ENCODE assay signal across 14 cellular contexts in genomic region chr7:45157286-45157652, GRCh38. TPM values are rescaled to one million over a fixed set of nuclear protein-coding genes. Genes with fewer than 3 reads are reported as not detected.
A peak's percentile ranks its signal among the peaks of the same experiment; 100 is the strongest.
DNase-seq lines count a peak whose midpoint lies in the region; ATAC-seq, FAIRE-seq and TF ChIP-seq lines count a peak whose summit lies in the region.
"Had no signal": no experiment of that assay in that cellular context is flagged by ENCODE, and none has a peak within 500 bp of the region (broad histone marks: within the 10 kb centered on the region; RNA-seq: fewer than 3 reads in every experiment).

No MANE protein-coding gene starts in this region.

- TF ChIP-seq RAD21 in A549 (conservative IDR thresholded peaks at IDR 0.05 in 1 of 2, IDR thresholded peaks at IDR 0.05 in 1 of 2), result no peak

- H3K4me2 ChIP-seq in A549, result peak overlapping the region; percentile 61

- FAIRE-seq in A549 (lab: Jason Lieb, UNC), result no peak
- FAIRE-seq: small intestine had no signal

- POLR2A ChIA-PET in A549 (lab: Yijun Ruan, JAX), result no interaction called here
- POLR2A ChIA-PET in A673 (lab: Charles Lee; ENCODE audit: low non-redundant PET), result no interaction called here

- BruUV-seq in A673 (replicated peaks; lab: Mats Ljungman, UMichigan), result no TSS peak

- H3K4me1 ChIP-seq in A549 (0 out of 3 replicates have a peak, but pooled peaks cover 6% of the 10 kb centered on the region), HUES6 (ENCODE audit: control insufficient read depth, insufficient read depth, low read length) (no peaks in the 10 kb centered on the region), iPS DF 6.9 (ENCODE audit: control insufficient read depth, insufficient read depth, low read length) (peaks cover 2% of the 10 kb centered on the region; the same call in 1 of the 2 replicates), psoas muscle (no peaks in the 10 kb centered on the region), A673 (ENCODE audit: insufficient read depth, low read length, poor library complexity, severe bottlenecking) (no peaks in the 10 kb centered on the region)

- WGBS in A549 (ENCODE audit: missing lambda C conversion rate), result 100% methylated on average over 1 of the region's 14 CpGs
- no CpG with 5 or more reads among the region's 14 CpGs for WGBS in iPS DF 6.9 (ENCODE audit: insufficient coverage, insufficient read length)
- WGBS in psoas muscle, 3 donors, result 10 to 18% (median 12%) methylated on average over 14 of the region's 14 CpGs

- CTCF ChIA-PET in A549 (lab: Yijun Ruan, JAX), result interaction anchor here (1.2 to 11.0 kb wide), 3 partner anchors 10 to 697 kb away, joined by 4 to 112 read pairs (median 8); no protein-coding TSS in a partner anchor
- CTCF ChIA-PET in A673 (lab: Charles Lee), result interaction anchor here (0.6 kb wide), 1 partner anchor 297 kb away, joined by 3 read pairs; no protein-coding TSS in a partner anchor

- ATAC-seq in A549 (no peak), psoas muscle (no peak), esophagus mucosa (no peak), HG02588 (IDR thresholded peaks at IDR 0.05; ENCODE audit: unreplicated experiment) (no peak)

- TF ChIP-seq CTCF in A549 (IDR thresholded peaks at IDR 0.05), result no peak
- TF ChIP-seq CTCF in psoas muscle (IDR thresholded peaks at IDR 0.05), result no peak
- TF ChIP-seq CTCF in A673 (conservative IDR thresholded peaks at IDR 0.05; ENCODE audit: low read depth, low read length), result no peak

- no peak for DNase-seq in A549 (ENCODE audit: low read depth in 1 of 2, low spot score in 1 of 2)
- no peak for DNase-seq in iPS DF 6.9 (ENCODE audit: low read depth, low spot score)
- no peak for DNase-seq in psoas muscle
- no peak for DNase-seq in A673 (ENCODE audit: low spot score)
- DNase-seq in NCI-H748 (lab: John Stamatoyannopoulos, UW; ENCODE audit: unreplicated experiment), result no peak
- DNase-seq: activated CD4-positive, alpha-beta T cell treated with anti-CD3 and anti-CD28 coated beads, Interleukin-2, amount 50 U/mL, for 4 hours; foreskin fibroblast; kidney glomerular epithelial cell; NCI-H187 treated with DMSO at 0.1 percent for 48 hours; small intestine had no signal

- H3K9me3 ChIP-seq in A549 (no peaks in the 10 kb centered on the region), HUES6 (ENCODE audit: control insufficient read depth, insufficient read depth, low read depth, low read length) (no peaks in the 10 kb centered on the region), iPS DF 6.9 (ENCODE audit: control insufficient read depth, insufficient read depth, low read length) (no peaks in the 10 kb centered on the region), psoas muscle (no peaks in the 10 kb centered on the region), A673 (ENCODE audit: low read depth, low read length, poor library complexity, severe bottlenecking) (no peaks in the 10 kb centered on the region)

- H3K36me3 ChIP-seq in HUES6 (ENCODE audit: control insufficient read depth, insufficient read depth, low read length), result no peaks in the 10 kb centered on the region
- H3K36me3 ChIP-seq in iPS DF 6.9 (ENCODE audit: control insufficient read depth, insufficient read depth, low read length), result no peaks in the 10 kb centered on the region
- H3K36me3 ChIP-seq in psoas muscle (ENCODE audit: insufficient read depth in 1 of 2, low read depth in 1 of 2), result no peaks in the 10 kb centered on the region
- H3K36me3 ChIP-seq in A673 (ENCODE audit: insufficient read depth, low read length, poor library complexity, severe bottlenecking), result no peaks in the 10 kb centered on the region

- TF ChIP-seq EP300 in A549 (IDR thresholded peaks at IDR 0.05), result no peak

- H3K27ac ChIP-seq in A549 (peak overlapping the region in 1 of 2 experiments; percentile 31; a peak in 1 of 6 replicates), HUES6 (ENCODE audit: low read depth, low read length) (no peak overlapping the region), iPS DF 6.9 (ENCODE audit: low read length) (no peak overlapping the region), psoas muscle (no peak overlapping the region), A673 (ENCODE audit: low read depth, low read length, poor library complexity, severe bottlenecking) (no peak overlapping the region)
- H3K27ac ChIP-seq: HL-60 had no signal

- H3K9ac ChIP-seq in HUES6 (ENCODE audit: low read length), result no peak overlapping the region

- intact Hi-C loops in psoas muscle (cut with DNase I) (loop anchor here in 1 of 2 donors (10.0 kb wide), 1 partner anchor 698 kb away; no protein-coding TSS in a partner anchor), A673 (cut with micrococcal nuclease; ENCODE audit: unreplicated experiment) (no loop called here)

- H3K4me3 ChIP-seq in A549, result 0 out of 3 replicates have a peak overlapping the region, but pooled peaks have one; percentile 20
- H3K4me3 ChIP-seq in HUES6 (ENCODE audit: low read depth, low read length), result peak overlapping the region; percentile 63
- peak overlapping the region; percentile 48; the same call in 1 of the 2 replicates for H3K4me3 ChIP-seq in iPS DF 6.9 (ENCODE audit: low read length)
- peak overlapping the region; percentile 60 for H3K4me3 ChIP-seq in psoas muscle
- no peak overlapping the region for H3K4me3 ChIP-seq in A673 (ENCODE audit: low read depth, low read length, poor library complexity, severe bottlenecking)

- no peak for TF ChIP-seq POLR2A in A549 (IDR thresholded peaks at IDR 0.05; ENCODE audit: low read length)

- H3K27me3 ChIP-seq in HUES6 (ENCODE audit: control insufficient read depth, insufficient read depth, low read length), result peaks cover 52% of the 10 kb centered on the region
- peaks cover 8% of the 10 kb centered on the region; the same call in 1 of the 2 replicates for H3K27me3 ChIP-seq in iPS DF 6.9 (ENCODE audit: control insufficient read depth, insufficient read depth, low read length)
- peaks cover 0 to 14% (median 4%) of the 10 kb centered on the region in 3 donors for H3K27me3 ChIP-seq in psoas muscle (ENCODE audit: insufficient read depth in 3 of 3, low read length in 2 of 3)
- peaks cover 35% of the 10 kb centered on the region for H3K27me3 ChIP-seq in A673 (replicated peaks; ENCODE audit: insufficient read depth, low read depth, low read length, poor library complexity)

TF ChIP-seq in A549, 52 proteins besides CTCF, POLR2A, EP300 and RAD21:
- TF ChIP-seq USF2 (IDR thresholded peaks at IDR 0.05), result no peak

RNA-seq across cellular contexts. Expression of gene RAMP3, which starts 0.3 kb away (rescaled TPM):
- not detected in 2 replicates for polyA plus RNA-seq in A549 (2011; rRNA removed)
- not detected in 2 replicates for polyA plus RNA-seq in A549 (2012; cell fraction: cytosol; rRNA removed)
- polyA plus RNA-seq in A549 (2012; cell fraction: nucleus; rRNA removed), result not detected in 2 replicates
- not detected in 3 replicates for polyA plus RNA-seq in A549 (2017; fragmentation: RNase III; extraction: RNeasy Plus Mini Kit Qiagen cat#74134 plus additional on column Dnase treatment)
- not detected in 2 replicates for polyA minus RNA-seq in A549 (2011; rRNA and poly(A)+ RNA removed)
- 10 to 100 TPM in 3 of 4 donors, 1 to 10 TPM in 1; 9.9 to 17.6 (median 14.5) TPM for total RNA-seq in psoas muscle
- polyA plus RNA-seq in psoas muscle, result 10 to 100 TPM; 14.0 to 18.0 (median 16.3) TPM
- total RNA-seq in A673 (2021), result not detected in 2 replicates
- 7.8 TPM for total RNA-seq in esophagus mucosa

RNA-seq across cellular contexts. Expression of gene TBRG4, which starts 45.8 kb away (rescaled TPM):
- polyA plus RNA-seq in A549 (2011; rRNA removed) (100 and 135 TPM in 2 replicates), A549 (2017; fragmentation: RNase III; extraction: RNeasy Plus Mini Kit Qiagen cat#74134 plus additional on column Dnase treatment) (82.2 to 88.8 TPM (median 86.9 TPM) in 3 replicates), psoas muscle (100 to 1,000 TPM in 2 of 3 donors, 10 to 100 TPM in 1; 90.4 to 195 (median 130) TPM)
- polyA plus RNA-seq in A549 (2012; cell fraction: cytosol; rRNA removed), result 117 and 140 TPM in 2 replicates
- polyA plus RNA-seq in A549 (2012; cell fraction: nucleus; rRNA removed), result 229 and 282 TPM in 2 replicates
- polyA minus RNA-seq in A549 (2011; rRNA and poly(A)+ RNA removed), result 312 and 320 TPM in 2 replicates
- total RNA-seq in psoas muscle (100 to 1,000 TPM in 1 of 4 donors, 10 to 100 TPM in 3; 70.9 to 127 (median 84.1) TPM), A673 (2021) (127 and 136 TPM in 2 replicates), esophagus mucosa (51.9 TPM)
